ENCODE assay signal across 18 cellular contexts in the genomic region with DNA sequence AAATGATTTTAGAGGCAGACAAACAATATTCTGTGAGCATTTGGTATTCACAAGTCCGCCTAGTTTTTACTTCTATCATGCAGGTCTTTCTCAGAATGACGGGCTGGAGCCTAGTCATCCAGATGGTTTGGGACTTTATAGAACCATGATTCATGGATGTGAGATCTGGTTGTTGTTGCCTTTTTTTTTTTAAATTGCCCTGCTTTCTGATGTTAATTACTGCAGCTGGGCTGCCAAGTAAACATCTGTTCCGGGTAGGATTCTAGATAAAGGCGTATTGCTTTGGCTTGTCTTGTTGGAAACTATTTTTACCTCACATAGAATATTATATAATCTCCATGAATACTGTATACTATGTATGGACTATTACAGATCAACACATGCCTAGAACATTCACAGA. TPM values are rescaled to one million over a fixed set of nuclear protein-coding genes. Genes with fewer than 3 reads are reported as not detected.
DNase-seq lines count a peak whose midpoint lies in the region; ATAC-seq, FAIRE-seq and TF ChIP-seq lines count a peak whose summit lies in the region.
"Had no signal": no experiment of that assay in that cellular context is flagged by ENCODE, and none has a peak within 500 bp of the region (broad histone marks: within the 10 kb centered on the region; RNA-seq: fewer than 3 reads in every experiment).

No MANE protein-coding gene starts in this region.

- no peaks in the 10 kb centered on the region for H3K9me3 Mint-ChIP-seq in activated naive CD4-positive, alpha-beta T cell treated with anti-CD3 and anti-CD28 coated beads for 36 hours
- H3K9me3 Mint-ChIP-seq: activated naive CD8-positive, alpha-beta T cell treated with anti-CD3 and anti-CD28 coated beads, Interleukin-2, amount 10 ng/mL, durations not matched to agents 7 days and 5 days had no signal

- H4K20me1 ChIP-seq in IMR-90 (ENCODE audit: insufficient read depth, low read length) (peaks cover 2% of the 10 kb centered on the region; the same call in 1 of the 2 replicates), H1 (replicated peaks in 1 of 2; ENCODE audit: control insufficient read depth in 1 of 2, insufficient read depth in 2 of 2, low read length in 2 of 2) (no peaks in the 10 kb centered on the region)
- H4K20me1 ChIP-seq: BLaER1 had no signal

- H3K56ac ChIP-seq in IMR-90 (ENCODE audit: extremely low read depth, insufficient read depth, low read length) (no peak overlapping the region), H1 (replicated peaks; ENCODE audit: insufficient read length, low read depth, low read length) (no peak overlapping the region)

- CTCF ChIA-PET in IMR-90 (lab: Yijun Ruan, JAX) (no interaction called here), H1 (lab: Charles Lee; ENCODE audit: partially characterized antibody) (interaction anchor here (0.6 to 2.6 kb wide), 4 partner anchors 9 to 127 kb away, joined by 3 to 8 read pairs (median 3); no protein-coding TSS in a partner anchor)
- CTCF ChIA-PET in activated naive CD4-positive, alpha-beta T cell treated with anti-CD3 and anti-CD28 coated beads for 36 hours (lab: Charles Lee), result no interaction called here

- TF ChIP-seq POLR2A in IMR-90 (IDR thresholded peaks at IDR 0.05; ENCODE audit: low read depth, low read length) (no peak), H1 (IDR thresholded peaks at IDR 0.05; ENCODE audit: control extremely low read depth in 1 of 2, low read depth in 2 of 2, low read length in 2 of 2) (no peak), ovary (IDR thresholded peaks at IDR 0.05) (no peak)

- no TSS peak for BruUV-seq in IMR-90 (replicated peaks; lab: Mats Ljungman, UMichigan)

- H2AK5ac ChIP-seq in IMR-90 (ENCODE audit: low read depth, low read length) (no peak overlapping the region), H1 (ENCODE audit: low read depth, low read length) (no peak overlapping the region)

- H2BK15ac ChIP-seq in IMR-90 (ENCODE audit: low read depth, low read length), result no peak overlapping the region
- H2BK15ac ChIP-seq in H1 (ENCODE audit: low read length), result no peak overlapping the region

- H4K8ac ChIP-seq in IMR-90 (ENCODE audit: low read depth in 2 of 2, low read length in 2 of 2) (no peak overlapping the region), H1 (ENCODE audit: extremely low read depth, insufficient read depth, low read length) (no peak overlapping the region)

- no peak overlapping the region for H3K27ac Mint-ChIP-seq in activated naive CD4-positive, alpha-beta T cell treated with anti-CD3 and anti-CD28 coated beads for 36 hours
- H3K27ac Mint-ChIP-seq: activated CD4-positive, alpha-beta T cell treated with anti-CD3 and anti-CD28 coated beads for 36 hours; activated naive CD8-positive, alpha-beta T cell treated with anti-CD3 and anti-CD28 coated beads, Interleukin-2, amount 10 ng/mL, durations not matched to agents 7 days and 5 days had no signal

- no peak overlapping the region for H4K91ac ChIP-seq in IMR-90 (ENCODE audit: insufficient read depth, low read depth, low read length)
- no peak overlapping the region for H4K91ac ChIP-seq in H1 (replicated peaks; ENCODE audit: insufficient read length, low read length)

- POLR2A ChIA-PET in IMR-90 (lab: Charles Lee; ENCODE audit: unreplicated experiment) (no interaction called here), H1 (lab: Charles Lee; ENCODE audit: partially characterized antibody) (interaction anchor here (0.7 kb wide), 1 partner anchor 11 kb away, joined by 5 read pairs; no protein-coding TSS in a partner anchor)

- FAIRE-seq in H1 (lab: Jason Lieb, UNC), result peak; percentile 32
- FAIRE-seq: HTR-8/SVneo, RCC 7860 had no signal

- H3K4me1 ChIP-seq in IMR-90 (ENCODE audit: control insufficient read depth, insufficient read depth, low read length) (peaks cover 4% of the 10 kb centered on the region), H1 (replicated peaks in 1 of 4; ENCODE audit: control insufficient read depth in 3 of 4, insufficient read depth in 4 of 4, low read length in 3 of 4) (peaks cover 2 to 18% (median 7%) of the 10 kb centered on the region in 4 experiments; a peak in 6 of 7 replicates), mucosa of descending colon (ENCODE audit: low read depth) (peaks cover 15% of the 10 kb centered on the region), ovary (ENCODE audit: insufficient read depth) (peaks cover 16% of the 10 kb centered on the region)
- H3K4me1 ChIP-seq: BLaER1 had no signal

- H3K36me3 ChIP-seq in IMR-90 (ENCODE audit: control insufficient read depth, insufficient read depth, low read length) (0 out of 2 replicates have a peak, but pooled peaks cover 2% of the 10 kb centered on the region), H1 (ENCODE audit: control insufficient read depth in 2 of 4, insufficient read depth in 4 of 4, low read length in 3 of 4) (no peaks in the 10 kb centered on the region), mucosa of descending colon (ENCODE audit: low read depth) (no peaks in the 10 kb centered on the region), ovary (no peaks in the 10 kb centered on the region)
- H3K36me3 ChIP-seq: BLaER1, thoracic aorta had no signal

- H2BK5ac ChIP-seq in IMR-90 (ENCODE audit: low read depth, low read length, poor library complexity, severe bottlenecking) (no peak overlapping the region), H1 (ENCODE audit: low read depth, low read length) (0 out of 2 replicates have a peak overlapping the region, but pooled peaks have one; percentile 5)

- ATAC-seq in IMR-90 (ENCODE audit: low read depth) (no peak), mucosa of descending colon (peak; percentile 61), GM18870 (IDR thresholded peaks at IDR 0.05; ENCODE audit: unreplicated experiment) (no peak)
- ATAC-seq: activated CD4-positive, alpha-beta T cell treated with anti-CD3 and anti-CD28 coated beads for 36 hours; esophagus mucosa had no signal

- DNase-seq in Ammon's horn (ENCODE audit: low spot score) (peak; percentile 33), IMR-90 (peak; percentile 42), H1 (ENCODE audit: low read depth in 1 of 2, low spot score in 2 of 2) (no peak), mucosa of descending colon (no peak), NCI-H524 treated with DMSO at 0.1 percent for 48 hours (lab: John Stamatoyannopoulos, UW) (no peak), ovary (no peak)
- DNase-seq in activated naive CD4-positive, alpha-beta T cell treated with anti-CD3 and anti-CD28 coated beads for 36 hours, result no peak
- DNase-seq: activated CD4-positive, alpha-beta T cell treated with anti-CD3 and anti-CD28 coated beads for 36 hours; activated naive CD8-positive, alpha-beta T cell treated with anti-CD3 and anti-CD28 coated beads, Interleukin-2, amount 10 ng/mL, durations not matched to agents 7 days and 5 days; activated T-cell treated with anti-CD3 and anti-CD28 coated beads for 4 hours; MV-4-11; occipital lobe had no signal

- TF ChIP-seq RAD21 in IMR-90 (IDR thresholded peaks at IDR 0.05; ENCODE audit: low read length) (no peak), H1 (IDR thresholded peaks at IDR 0.05 in 1 of 2, conservative IDR thresholded peaks at IDR 0.05 in 1 of 2; ENCODE audit: low read depth in 2 of 2, low read length in 2 of 2) (no peak)

- no peaks in the 10 kb centered on the region for H3K23me2 ChIP-seq in H1 (ENCODE audit: low read depth, low read length)

- H3K14ac ChIP-seq in IMR-90 (replicated peaks; ENCODE audit: low read depth, low read length), result no peak overlapping the region
- H3K14ac ChIP-seq in H1 (ENCODE audit: insufficient read length), result no peak overlapping the region

- no peaks in the 10 kb centered on the region for H3K27me3 Mint-ChIP-seq in activated naive CD4-positive, alpha-beta T cell treated with anti-CD3 and anti-CD28 coated beads for 36 hours (ENCODE audit: low read depth)
- H3K27me3 Mint-ChIP-seq: activated CD4-positive, alpha-beta T cell treated with anti-CD3 and anti-CD28 coated beads for 36 hours; activated naive CD8-positive, alpha-beta T cell treated with anti-CD3 and anti-CD28 coated beads, Interleukin-2, amount 10 ng/mL, durations not matched to agents 7 days and 5 days had no signal

- no CpG with 5 or more reads among the region's 4 CpGs for WGBS in IMR-90 (ENCODE audit: extremely low coverage in 2 of 2, insufficient read length in 1 of 2), 2 experiments
- WGBS in H1 (ENCODE audit: extremely low coverage in 1 of 2, insufficient coverage in 1 of 2, insufficient read length in 1 of 2, insufficient replicate concordance in 2 of 2, low coverage in 1 of 2, low lambda C conversion rate in 2 of 2, missing lambda C conversion rate in 1 of 2), 2 experiments, result 30% methylated on average over 4 of the region's 4 CpGs; no CpG with 5 or more reads in 1 of the 2 experiments
- WGBS in ovary, 3 donors, result 18 to 35% (median 26%) methylated on average over 4 of the region's 4 CpGs

- H3K9ac ChIP-seq in IMR-90 (ENCODE audit: low read depth, low read length) (no peak overlapping the region), H1 (replicated peaks in 1 of 4; ENCODE audit: extremely low read depth in 1 of 4, low read depth in 3 of 4, low read length in 3 of 4) (no peak overlapping the region)
- H3K9ac ChIP-seq: BLaER1 had no signal

- H3K4me2 ChIP-seq in IMR-90 (ENCODE audit: low read depth, low read length), result no peak overlapping the region
- peak overlapping the region; percentile 50 for H3K4me2 ChIP-seq in H1 (ENCODE audit: insufficient read depth in 1 of 2, low read depth in 2 of 2, low read length in 2 of 2)
- H3K4me2 ChIP-seq: BLaER1 had no signal

- TF ChIP-seq EP300 in H1 (IDR thresholded peaks at IDR 0.05; ENCODE audit: borderline replicate concordance in 1 of 2, low read depth in 2 of 2, low read length in 2 of 2), result peak in 1 of 2 experiments; percentile 32; a peak in 1 of 3 replicates
- no peak for TF ChIP-seq EP300 in ovary (IDR thresholded peaks at IDR 0.05)

- H3K4me3 ChIP-seq in IMR-90 (ENCODE audit: insufficient read depth, low read depth, low read length) (no peak overlapping the region), H1 (ENCODE audit: extremely low read depth in 1 of 4, insufficient read depth in 2 of 4, low read depth in 3 of 4, low read length in 4 of 4) (peak overlapping the region in 1 of 4 experiments; percentile 37; a peak in 2 of 8 replicates), mucosa of descending colon (no peak overlapping the region), ovary (no peak overlapping the region)
- H3K4me3 ChIP-seq: BLaER1, thoracic aorta had no signal

- H3K27ac ChIP-seq in IMR-90 (ENCODE audit: insufficient read depth, low read length) (no peak overlapping the region), H1 (ENCODE audit: low read depth, low read length) (peak overlapping the region; percentile 56; the same call in 1 of the 2 replicates), ovary (no peak overlapping the region)
- H3K27ac ChIP-seq: BLaER1, thoracic aorta had no signal

- H2AK9ac ChIP-seq in IMR-90 (replicated peaks; ENCODE audit: low read depth, low read length, poor library complexity), result no peak overlapping the region

- H3K18ac ChIP-seq in IMR-90 (ENCODE audit: low read depth, low read length) (no peak overlapping the region), H1 (ENCODE audit: extremely low read depth, low read length) (no peak overlapping the region)

- no peaks in the 10 kb centered on the region for H3K36me3 Mint-ChIP-seq in activated naive CD4-positive, alpha-beta T cell treated with anti-CD3 and anti-CD28 coated beads for 36 hours (ENCODE audit: low read depth)
- H3K36me3 Mint-ChIP-seq: activated naive CD8-positive, alpha-beta T cell treated with anti-CD3 and anti-CD28 coated beads, Interleukin-2, amount 10 ng/mL, durations not matched to agents 7 days and 5 days had no signal

- H2AFZ ChIP-seq in IMR-90 (replicated peaks; ENCODE audit: low read length, poor library complexity), result no peak overlapping the region
- no peak overlapping the region for H2AFZ ChIP-seq in H1 (ENCODE audit: low read length)

- H3K4me3 Mint-ChIP-seq in activated naive CD4-positive, alpha-beta T cell treated with anti-CD3 and anti-CD28 coated beads for 36 hours, result no peak overlapping the region
- H3K4me3 Mint-ChIP-seq: activated CD4-positive, alpha-beta T cell treated with anti-CD3 and anti-CD28 coated beads for 36 hours; activated naive CD8-positive, alpha-beta T cell treated with anti-CD3 and anti-CD28 coated beads, Interleukin-2, amount 10 ng/mL, durations not matched to agents 7 days and 5 days had no signal

- no peaks in the 10 kb centered on the region for H3K9me3 ChIP-seq in IMR-90 (ENCODE audit: control insufficient read depth, insufficient read depth, low read length)
- H3K9me3 ChIP-seq in H1 (ENCODE audit: insufficient read depth in 2 of 2, low read depth in 1 of 2, low read length in 1 of 2), result no peaks in the 10 kb centered on the region
- no peaks in the 10 kb centered on the region for H3K9me3 ChIP-seq in mucosa of descending colon
- no peaks in the 10 kb centered on the region for H3K9me3 ChIP-seq in ovary
- H3K9me3 ChIP-seq: BLaER1, thoracic aorta had no signal

- intact Hi-C loops in IMR-90 (cut with micrococcal nuclease) (no loop called here), mucosa of descending colon (cut with DNase I, micrococcal nuclease) (no loop called here), ovary (cut with DNase I) (no loop called here)
- intact Hi-C loops in activated naive CD4-positive, alpha-beta T cell treated with anti-CD3 and anti-CD28 coated beads for 36 hours (cut with micrococcal nuclease), result no loop called here

- H2BK20ac ChIP-seq in IMR-90 (ENCODE audit: low read depth, low read length) (no peak overlapping the region), H1 (ENCODE audit: low read length) (no peak overlapping the region)

- H3K4ac ChIP-seq in IMR-90 (ENCODE audit: low read depth, low read length), result no peak overlapping the region
- no peak overlapping the region for H3K4ac ChIP-seq in H1 (replicated peaks; ENCODE audit: insufficient read length, low read depth, low read length)

- H2BK120ac ChIP-seq in IMR-90 (ENCODE audit: low read depth, low read length) (no peak overlapping the region), H1 (replicated peaks; ENCODE audit: low read depth, low read length) (no peak overlapping the region)

- H3K23ac ChIP-seq in IMR-90 (ENCODE audit: low read depth, low read length) (no peak overlapping the region), H1 (ENCODE audit: insufficient read length) (no peak overlapping the region)

- H3K79me2 ChIP-seq in H1 (ENCODE audit: control insufficient read depth in 1 of 2, insufficient read depth in 2 of 2, low read length in 2 of 2), result no peaks in the 10 kb centered on the region

- no peaks in the 10 kb centered on the region for H3K4me1 Mint-ChIP-seq in activated naive CD4-positive, alpha-beta T cell treated with anti-CD3 and anti-CD28 coated beads for 36 hours (ENCODE audit: low read depth)
- H3K4me1 Mint-ChIP-seq: activated CD4-positive, alpha-beta T cell treated with anti-CD3 and anti-CD28 coated beads for 36 hours; activated naive CD8-positive, alpha-beta T cell treated with anti-CD3 and anti-CD28 coated beads, Interleukin-2, amount 10 ng/mL, durations not matched to agents 7 days and 5 days had no signal

- H2BK12ac ChIP-seq in H1 (ENCODE audit: low read depth, low read length), result no peak overlapping the region; the same call in 1 of the 2 replicates

- in situ Hi-C loops in IMR-90 (cut with MboI; ENCODE audit: low sequenced_read_pairs), result no loop called here

- H3K79me1 ChIP-seq in IMR-90 (ENCODE audit: low read depth in 1 of 2, low read length in 2 of 2) (peaks cover 23 to 50% of the 10 kb centered on the region in 2 experiments), H1 (ENCODE audit: low read depth, low read length) (no peaks in the 10 kb centered on the region)

- no peak overlapping the region for H4K5ac ChIP-seq in IMR-90 (ENCODE audit: low read depth, low read length)
- no peak overlapping the region for H4K5ac ChIP-seq in H1 (ENCODE audit: insufficient read length, low read depth, low read length)

- H3K9me1 ChIP-seq in IMR-90 (ENCODE audit: insufficient read depth, low read length), result no peaks in the 10 kb centered on the region

- dilution Hi-C loops in IMR-90 (cut with HindIII; ENCODE audit: low sequenced_read_pairs, unreplicated experiment), result no loop called here

- no peak for TF ChIP-seq CTCF in IMR-90 (conservative IDR thresholded peaks at IDR 0.05; ENCODE audit: low read depth, low read length)
- no peak for TF ChIP-seq CTCF in H1 (IDR thresholded peaks at IDR 0.05; ENCODE audit: control extremely low read depth in 1 of 3, insufficient read depth in 1 of 3, low read depth in 1 of 3, low read length in 3 of 3)
- no peak for TF ChIP-seq CTCF in mucosa of descending colon (IDR thresholded peaks at IDR 0.05)
- TF ChIP-seq CTCF in ovary (IDR thresholded peaks at IDR 0.05), result no peak

- H3K27me3 ChIP-seq in IMR-90 (ENCODE audit: control insufficient read depth, insufficient read depth, low read length) (no peaks in the 10 kb centered on the region), H1 (replicated peaks in 1 of 4; ENCODE audit: control insufficient read depth in 3 of 4, extremely low read depth in 1 of 4, insufficient read depth in 3 of 4, low read length in 3 of 4) (no peaks in the 10 kb centered on the region), ovary (no peaks in the 10 kb centered on the region)
- H3K27me3 ChIP-seq: BLaER1 had no signal

RNA-seq across cellular contexts. Expression of gene RNF217, which starts 58.1 kb away (rescaled TPM):
- 16.7 and 20.4 TPM in 2 replicates for total RNA-seq in IMR-90 (2012; rRNA removed)
- polyA plus RNA-seq in IMR-90 (2012; rRNA removed), result 11.7 TPM in 2 replicates
- polyA plus RNA-seq in IMR-90 (2012; cell fraction: cytosol; rRNA removed), result 2.5 and 2.7 TPM in 2 replicates
- polyA plus RNA-seq in IMR-90 (2012; cell fraction: nucleus; rRNA removed; ENCODE audit: low replicate concordance), result 7.8 and 59.2 TPM in 2 replicates
- 8.9 and 12.0 TPM in 2 replicates for total RNA-seq in H1 (2021; fragmentation: NEBNext Ultra II Directional; extraction: Animal tissue kit (Norgen Biotek cat#: 25700))
- polyA plus RNA-seq in H1 (2011; rRNA removed), result 1.7 and 2.0 TPM in 2 replicates
- 1.8 TPM for polyA plus RNA-seq in H1 (2011; cell fraction: cytosol; rRNA removed)
- polyA plus RNA-seq in H1 (2011; cell fraction: nucleus; rRNA removed), result 4.3 TPM
- polyA plus RNA-seq in H1 (2012, experiment 1 of 2), result 1.7 to 4.6 TPM (median 2.8 TPM) in 4 replicates
- 0.46 TPM for polyA plus RNA-seq in H1 (2012, experiment 2 of 2)
- polyA plus RNA-seq in H1 (2013, experiment 1 of 2), result 3.6 TPM
- polyA plus RNA-seq in H1 (2013, experiment 2 of 2), result 3.6 TPM
- 16.0 and 18.2 TPM in 2 replicates for polyA minus RNA-seq in H1 (2011; rRNA and poly(A)+ RNA removed)
- 9.1 TPM for polyA minus RNA-seq in H1 (2011; cell fraction: cytosol; rRNA and poly(A)+ RNA removed)
- polyA minus RNA-seq in H1 (2011; cell fraction: nucleus; rRNA and poly(A)+ RNA removed), result 20.9 TPM
- 10 to 100 TPM; 11.6 to 47.3 (median 15.0) TPM for total RNA-seq in mucosa of descending colon
- total RNA-seq in ovary, result 10 to 100 TPM; 26.0 to 40.4 (median 35.8) TPM
- 10 to 100 TPM in 1 of 2 donors, 1 to 10 TPM in 1; 5.8 to 11.4 TPM for polyA plus RNA-seq in ovary
- total RNA-seq in activated naive CD4-positive, alpha-beta T cell treated with anti-CD3 and anti-CD28 coated beads for 36 hours, result 1 to 10 TPM; 1.8 to 2.4 TPM

Comparison
In these comparisons a context has a peak if more than half of its experiments do, and no peak if none do; other contexts are left out.
1. DNase-seq: peak in Ammon's horn (single experiment) and IMR-90 (single experiment); none in H1 (0 of 2), mucosa of descending colon (0 of 3), NCI-H524 treated with DMSO at 0.1 percent for 48 hours (single experiment), ovary (0 of 5) and activated naive CD4-positive, alpha-beta T cell treated with anti-CD3 and anti-CD28 coated beads for 36 hours (single experiment).